14 cellular contexts compared by ENCODE assay signal in genomic region chr16:27248036-27248435, GRCh38. TPM values are rescaled to one million over a fixed set of nuclear protein-coding genes. Genes with fewer than 3 reads are reported as not detected.
DNase-seq lines count a peak whose midpoint lies in the region; ATAC-seq and TF ChIP-seq lines count a peak whose summit lies in the region.
"Had no signal": no experiment of that assay in that cellular context is flagged by ENCODE, and none has a peak within 500 bp of the region (broad histone marks: within the 10 kb centered on the region; RNA-seq: fewer than 3 reads in every experiment).

No MANE protein-coding gene starts in this region.

- no peak for ATAC-seq in stimulated activated naive CD8-positive, alpha-beta T cell treated with anti-CD3 and anti-CD28 coated beads, Interleukin-15, Interleukin-2, amounts not matched to agents 100 U/mL and 50 U/mL, for 24 hours
- no peak for ATAC-seq in stimulated activated naive B cell treated with anti-CD40 and anti-IgM and Interleukin-4, amounts not matched to agents 10 μg/mL and 1 μg/mL and 100 μg/mL, for 72 hours (replicated peaks)
- no peak for ATAC-seq in HG02571 (IDR thresholded peaks at IDR 0.05; ENCODE audit: unreplicated experiment)
- no peak for ATAC-seq in GM21360 (IDR thresholded peaks at IDR 0.05; ENCODE audit: unreplicated experiment)

- peak overlapping the region; percentile 38 for H3K4me3 Mint-ChIP-seq in stimulated activated naive CD8-positive, alpha-beta T cell treated with anti-CD3 and anti-CD28 coated beads, Interleukin-15, Interleukin-2, amounts not matched to agents 100 ng/mL and 50 ng/mL, for 24 hours
- H3K4me3 Mint-ChIP-seq in activated T-helper 2 cell treated with anti-CD3 and anti-CD28 coated beads, Interferon-gamma antibody, Interleukin-2, Interleukin-4, amounts not matched to agents 10 μg/mL and 5 μg/mL and 100 μg/mL, durations not matched to agents 14 hours and 24 hours and 36 hours (ENCODE audit: low read depth): no peak overlapping the region
- H3K4me3 Mint-ChIP-seq in stimulated activated naive B cell treated with anti-CD40 and anti-IgM and Interleukin-4, amounts not matched to agents 10 μg/mL and 1 μg/mL and 100 μg/mL, for 72 hours: no peak overlapping the region
- H3K4me3 Mint-ChIP-seq: CD8-positive, alpha-beta memory T cell had no signal

- H3K27me3 Mint-ChIP-seq in stimulated activated naive CD8-positive, alpha-beta T cell treated with anti-CD3 and anti-CD28 coated beads, Interleukin-15, Interleukin-2, amounts not matched to agents 100 ng/mL and 50 ng/mL, for 24 hours: no peaks in the 10 kb centered on the region
- no peaks in the 10 kb centered on the region for H3K27me3 Mint-ChIP-seq in activated T-helper 2 cell treated with anti-CD3 and anti-CD28 coated beads, Interferon-gamma antibody, Interleukin-2, Interleukin-4, amounts not matched to agents 10 μg/mL and 5 μg/mL and 100 μg/mL, durations not matched to agents 14 hours and 24 hours and 36 hours (ENCODE audit: low read depth)
- no peaks in the 10 kb centered on the region for H3K27me3 Mint-ChIP-seq in stimulated activated naive B cell treated with anti-CD40 and anti-IgM and Interleukin-4, amounts not matched to agents 10 μg/mL and 1 μg/mL and 100 μg/mL, for 72 hours
- H3K27me3 Mint-ChIP-seq: CD8-positive, alpha-beta memory T cell had no signal

- H3K36me3 Mint-ChIP-seq in stimulated activated naive CD8-positive, alpha-beta T cell treated with anti-CD3 and anti-CD28 coated beads, Interleukin-15, Interleukin-2, amounts not matched to agents 100 ng/mL and 50 ng/mL, for 24 hours (ENCODE audit: low read depth): peaks cover 68% of the 10 kb centered on the region
- H3K36me3 Mint-ChIP-seq in activated T-helper 2 cell treated with anti-CD3 and anti-CD28 coated beads, Interferon-gamma antibody, Interleukin-2, Interleukin-4, amounts not matched to agents 10 μg/mL and 5 μg/mL and 100 μg/mL, durations not matched to agents 14 hours and 24 hours and 36 hours (ENCODE audit: low read depth): peaks cover 78% of the 10 kb centered on the region
- H3K36me3 Mint-ChIP-seq in stimulated activated naive B cell treated with anti-CD40 and anti-IgM and Interleukin-4, amounts not matched to agents 10 μg/mL and 1 μg/mL and 100 μg/mL, for 72 hours: peaks cover 37 to 62% of the 10 kb centered on the region in 2 donors

- DNase-seq in stimulated activated naive CD8-positive, alpha-beta T cell treated with anti-CD3 and anti-CD28 coated beads, Interleukin-15, Interleukin-2, amounts not matched to agents 100 U/mL and 50 U/mL, for 24 hours: no peak
- no peak for DNase-seq in activated T-helper 2 cell treated with anti-CD3 and anti-CD28 coated beads, Interferon-gamma antibody, Interleukin-2, Interleukin-4, amounts not matched to agents 10 μg/mL and 5 μg/mL and 100 μg/mL, durations not matched to agents 14 hours and 24 hours and 36 hours (ENCODE audit: low spot score)
- peak; percentile 41 for DNase-seq in epithelial cell of esophagus (ENCODE audit: low read depth)
- DNase-seq in stimulated activated naive B cell treated with anti-CD40 and anti-IgM and Interleukin-4, amounts not matched to agents 10 μg/mL and 1 μg/mL and 100 μg/mL, for 72 hours: no peak
- no peak for DNase-seq in NCI-H82 (lab: John Stamatoyannopoulos, UW)
- DNase-seq: CD8-positive, alpha-beta memory T cell; DND-41; GF-D8; GOT3; KBM-7; NCI-H1436 treated with DMSO at 0.1 percent for 48 hours had no signal

- no peak for TF ChIP-seq CTCF in epithelial cell of esophagus (IDR thresholded peaks at IDR 0.05; ENCODE audit: insufficient read depth, low read depth, low read length, missing control alignments)

- peak overlapping the region; percentile 75 for H3K27ac Mint-ChIP-seq in stimulated activated naive CD8-positive, alpha-beta T cell treated with anti-CD3 and anti-CD28 coated beads, Interleukin-15, Interleukin-2, amounts not matched to agents 100 ng/mL and 50 ng/mL, for 24 hours
- H3K27ac Mint-ChIP-seq in activated T-helper 2 cell treated with anti-CD3 and anti-CD28 coated beads, Interferon-gamma antibody, Interleukin-2, Interleukin-4, amounts not matched to agents 10 μg/mL and 5 μg/mL and 100 μg/mL, durations not matched to agents 14 hours and 24 hours and 36 hours: peak overlapping the region; percentile 91
- H3K27ac Mint-ChIP-seq in stimulated activated naive B cell treated with anti-CD40 and anti-IgM and Interleukin-4, amounts not matched to agents 10 μg/mL and 1 μg/mL and 100 μg/mL, for 72 hours: peak overlapping the region; percentile 92

- intact Hi-C loops in activated T-helper 2 cell treated with anti-CD3 and anti-CD28 coated beads, Interferon-gamma antibody, Interleukin-2, Interleukin-4, amounts not matched to agents 10 μg/mL and 5 μg/mL and 100 μg/mL, durations not matched to agents 14 hours and 24 hours and 36 hours (cut with micrococcal nuclease): no loop called here

- no peak overlapping the region for H3K4me3 ChIP-seq in epithelial cell of esophagus (ENCODE audit: low read length)

- H3K9me3 Mint-ChIP-seq in stimulated activated naive CD8-positive, alpha-beta T cell treated with anti-CD3 and anti-CD28 coated beads, Interleukin-15, Interleukin-2, amounts not matched to agents 100 ng/mL and 50 ng/mL, for 24 hours: no peaks in the 10 kb centered on the region
- no peaks in the 10 kb centered on the region for H3K9me3 Mint-ChIP-seq in activated T-helper 2 cell treated with anti-CD3 and anti-CD28 coated beads, Interferon-gamma antibody, Interleukin-2, Interleukin-4, amounts not matched to agents 10 μg/mL and 5 μg/mL and 100 μg/mL, durations not matched to agents 14 hours and 24 hours and 36 hours
- H3K9me3 Mint-ChIP-seq in stimulated activated naive B cell treated with anti-CD40 and anti-IgM and Interleukin-4, amounts not matched to agents 10 μg/mL and 1 μg/mL and 100 μg/mL, for 72 hours: peaks cover 5 to 11% of the 10 kb centered on the region in 2 donors
- H3K9me3 Mint-ChIP-seq: CD8-positive, alpha-beta memory T cell had no signal

- peaks cover 95% of the 10 kb centered on the region for H3K4me1 Mint-ChIP-seq in stimulated activated naive CD8-positive, alpha-beta T cell treated with anti-CD3 and anti-CD28 coated beads, Interleukin-15, Interleukin-2, amounts not matched to agents 100 ng/mL and 50 ng/mL, for 24 hours (ENCODE audit: low read depth)
- H3K4me1 Mint-ChIP-seq in activated T-helper 2 cell treated with anti-CD3 and anti-CD28 coated beads, Interferon-gamma antibody, Interleukin-2, Interleukin-4, amounts not matched to agents 10 μg/mL and 5 μg/mL and 100 μg/mL, durations not matched to agents 14 hours and 24 hours and 36 hours (ENCODE audit: low read depth): peaks cover 84% of the 10 kb centered on the region
- H3K4me1 Mint-ChIP-seq in stimulated activated naive B cell treated with anti-CD40 and anti-IgM and Interleukin-4, amounts not matched to agents 10 μg/mL and 1 μg/mL and 100 μg/mL, for 72 hours: peaks cover 53 to 84% of the 10 kb centered on the region in 2 donors

RNA-seq across cellular contexts. Expression of gene NSMCE1, which starts 20.5 kb away (rescaled TPM):
- 186 and 189 TPM in 2 replicates for total RNA-seq in activated T-helper 2 cell treated with anti-CD3 and anti-CD28 coated beads, Interferon-gamma antibody, Interleukin-2, Interleukin-4, amounts not matched to agents 10 μg/mL and 5 μg/mL and 100 μg/mL, durations not matched to agents 14 hours and 24 hours and 36 hours

RNA-seq across cellular contexts. Expression of gene KDM8, which starts 44.7 kb away (rescaled TPM):
- total RNA-seq in activated T-helper 2 cell treated with anti-CD3 and anti-CD28 coated beads, Interferon-gamma antibody, Interleukin-2, Interleukin-4, amounts not matched to agents 10 μg/mL and 5 μg/mL and 100 μg/mL, durations not matched to agents 14 hours and 24 hours and 36 hours: 13.5 and 17.3 TPM in 2 replicates
